1 cellular context compared by ENCODE assay signal in genomic region chr17:45305532-45306087, GRCh38.
TF ChIP-seq lines count a peak whose summit lies in the region.

No MANE protein-coding gene starts in this region.

TF ChIP-seq in HEK293, 187 proteins besides CTCF, POLR2A, EP300 and RAD21 (continued from another document):
- TF ChIP-seq, protein P1, sequence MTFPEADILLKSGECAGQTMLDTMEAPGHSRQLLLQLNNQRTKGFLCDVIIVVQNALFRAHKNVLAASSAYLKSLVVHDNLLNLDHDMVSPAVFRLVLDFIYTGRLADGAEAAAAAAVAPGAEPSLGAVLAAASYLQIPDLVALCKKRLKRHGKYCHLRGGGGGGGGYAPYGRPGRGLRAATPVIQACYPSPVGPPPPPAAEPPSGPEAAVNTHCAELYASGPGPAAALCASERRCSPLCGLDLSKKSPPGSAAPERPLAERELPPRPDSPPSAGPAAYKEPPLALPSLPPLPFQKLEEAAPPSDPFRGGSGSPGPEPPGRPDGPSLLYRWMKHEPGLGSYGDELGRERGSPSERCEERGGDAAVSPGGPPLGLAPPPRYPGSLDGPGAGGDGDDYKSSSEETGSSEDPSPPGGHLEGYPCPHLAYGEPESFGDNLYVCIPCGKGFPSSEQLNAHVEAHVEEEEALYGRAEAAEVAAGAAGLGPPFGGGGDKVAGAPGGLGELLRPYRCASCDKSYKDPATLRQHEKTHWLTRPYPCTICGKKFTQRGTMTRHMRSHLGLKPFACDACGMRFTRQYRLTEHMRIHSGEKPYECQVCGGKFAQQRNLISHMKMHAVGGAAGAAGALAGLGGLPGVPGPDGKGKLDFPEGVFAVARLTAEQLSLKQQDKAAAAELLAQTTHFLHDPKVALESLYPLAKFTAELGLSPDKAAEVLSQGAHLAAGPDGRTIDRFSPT (tag by site-specific recombination; IDR thresholded peaks at IDR 0.05) = peak; percentile 60
- TF ChIP-seq ZNF214 (tag by site-specific recombination; IDR thresholded peaks at IDR 0.05; ENCODE audit: borderline replicate concordance) = no peak
- no peak for TF ChIP-seq ZNF596 (tag by site-specific recombination; IDR thresholded peaks at IDR 0.05)
- no peak for TF ChIP-seq ZNF776 (tag by site-specific recombination; IDR thresholded peaks at IDR 0.05; ENCODE audit: borderline replicate concordance)
- TF ChIP-seq ZNF560 (tag by site-specific recombination; IDR thresholded peaks at IDR 0.05; ENCODE audit: borderline replicate concordance) = no peak
- TF ChIP-seq ZBTB21 (tag by site-specific recombination; IDR thresholded peaks at IDR 0.05) = no peak
- no peak for TF ChIP-seq ZNF292 (tag by site-specific recombination; IDR thresholded peaks at IDR 0.05; ENCODE audit: borderline replicate concordance, low read depth)
- TF ChIP-seq ZNF24 (tag by site-specific recombination; IDR thresholded peaks at IDR 0.05) = no peak
- TF ChIP-seq, protein P2, sequence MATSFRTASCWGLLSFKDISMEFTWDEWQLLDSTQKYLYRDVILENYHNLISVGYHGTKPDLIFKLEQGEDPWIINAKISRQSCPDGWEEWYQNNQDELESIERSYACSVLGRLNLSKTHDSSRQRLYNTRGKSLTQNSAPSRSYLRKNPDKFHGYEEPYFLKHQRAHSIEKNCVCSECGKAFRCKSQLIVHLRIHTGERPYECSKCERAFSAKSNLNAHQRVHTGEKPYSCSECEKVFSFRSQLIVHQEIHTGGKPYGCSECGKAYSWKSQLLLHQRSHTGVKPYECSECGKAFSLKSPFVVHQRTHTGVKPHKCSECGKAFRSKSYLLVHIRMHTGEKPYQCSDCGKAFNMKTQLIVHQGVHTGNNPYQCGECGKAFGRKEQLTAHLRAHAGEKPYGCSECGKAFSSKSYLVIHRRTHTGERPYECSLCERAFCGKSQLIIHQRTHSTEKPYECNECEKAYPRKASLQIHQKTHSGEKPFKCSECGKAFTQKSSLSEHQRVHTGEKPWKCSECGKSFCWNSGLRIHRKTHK (tag by site-specific recombination; IDR thresholded peaks at IDR 0.05) = no peak
- TF ChIP-seq ZBTB17 (tag by site-specific recombination; IDR thresholded peaks at IDR 0.05) = peak; percentile 77
- TF ChIP-seq ZNF510 (tag by site-specific recombination; IDR thresholded peaks at IDR 0.05; ENCODE audit: insufficient replicate concordance) = no peak
- TF ChIP-seq ZBTB1 (tag by site-specific recombination; IDR thresholded peaks at IDR 0.05) = no peak
- TF ChIP-seq ZNF600 (tag by site-specific recombination; IDR thresholded peaks at IDR 0.05) = peak; percentile 85
- no peak for TF ChIP-seq ZNF785 (tag by site-specific recombination; IDR thresholded peaks at IDR 0.05)
- TF ChIP-seq ATF2 (tag by site-specific recombination; IDR thresholded peaks at IDR 0.05; ENCODE audit: low read depth) = no peak
- no peak for TF ChIP-seq ZNF529 (tag by site-specific recombination; IDR thresholded peaks at IDR 0.05; ENCODE audit: insufficient replicate concordance)
- no peak for TF ChIP-seq ZNF571 (tag by site-specific recombination; IDR thresholded peaks at IDR 0.05)
- TF ChIP-seq YY2 (tag by site-specific recombination; IDR thresholded peaks at IDR 0.05) = no peak
- TF ChIP-seq ZNF830 (tag by site-specific recombination; IDR thresholded peaks at IDR 0.05; ENCODE audit: low read depth) = no peak
- no peak for TF ChIP-seq SETDB1 (IDR thresholded peaks at IDR 0.05; ENCODE audit: insufficient read length, low read length)
- no peak for TF ChIP-seq ZNF626 (tag by site-specific recombination; IDR thresholded peaks at IDR 0.05)
- TF ChIP-seq PRDM1 (tag by site-specific recombination; IDR thresholded peaks at IDR 0.05) = no peak
- no peak for TF ChIP-seq ZNF184 (tag by site-specific recombination; IDR thresholded peaks at IDR 0.05)
- no peak for TF ChIP-seq ZNF18 (tag by site-specific recombination; IDR thresholded peaks at IDR 0.05)
- TF ChIP-seq ZNF155 (tag by site-specific recombination; IDR thresholded peaks at IDR 0.05) = no peak
- TF ChIP-seq, protein P3, sequence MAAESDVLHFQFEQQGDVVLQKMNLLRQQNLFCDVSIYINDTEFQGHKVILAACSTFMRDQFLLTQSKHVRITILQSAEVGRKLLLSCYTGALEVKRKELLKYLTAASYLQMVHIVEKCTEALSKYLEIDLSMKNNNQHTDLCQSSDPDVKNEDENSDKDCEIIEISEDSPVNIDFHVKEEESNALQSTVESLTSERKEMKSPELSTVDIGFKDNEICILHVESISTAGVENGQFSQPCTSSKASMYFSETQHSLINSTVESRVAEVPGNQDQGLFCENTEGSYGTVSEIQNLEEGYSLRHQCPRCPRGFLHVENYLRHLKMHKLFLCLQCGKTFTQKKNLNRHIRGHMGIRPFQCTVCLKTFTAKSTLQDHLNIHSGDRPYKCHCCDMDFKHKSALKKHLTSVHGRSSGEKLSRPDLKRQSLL (tag by site-specific recombination; IDR thresholded peaks at IDR 0.05) = no peak
- no peak for TF ChIP-seq KLF9 (tag by site-specific recombination; IDR thresholded peaks at IDR 0.05; ENCODE audit: low read depth)
- TF ChIP-seq ZSCAN30 (tag by site-specific recombination; IDR thresholded peaks at IDR 0.05) = no peak
- TF ChIP-seq GLI2 (tag by site-specific recombination; IDR thresholded peaks at IDR 0.05; ENCODE audit: borderline replicate concordance, low read depth) = no peak
- no peak for TF ChIP-seq SP2 (tag by site-specific recombination; IDR thresholded peaks at IDR 0.05)
- no peak for TF ChIP-seq ZNF433 (tag by site-specific recombination; IDR thresholded peaks at IDR 0.05; ENCODE audit: low read depth)
- no peak for TF ChIP-seq ZNF302 (tag by site-specific recombination; IDR thresholded peaks at IDR 0.05; ENCODE audit: low read depth)
- TF ChIP-seq GLIS2 (tag by site-specific recombination; IDR thresholded peaks at IDR 0.05) = no peak
- no peak for TF ChIP-seq ZNF768 (tag by site-specific recombination; IDR thresholded peaks at IDR 0.05)
- TF ChIP-seq INSM2 (tag by site-specific recombination; IDR thresholded peaks at IDR 0.05) = no peak
- no peak for TF ChIP-seq ZNF239 (tag by site-specific recombination; IDR thresholded peaks at IDR 0.05)
- TF ChIP-seq, protein P4, sequence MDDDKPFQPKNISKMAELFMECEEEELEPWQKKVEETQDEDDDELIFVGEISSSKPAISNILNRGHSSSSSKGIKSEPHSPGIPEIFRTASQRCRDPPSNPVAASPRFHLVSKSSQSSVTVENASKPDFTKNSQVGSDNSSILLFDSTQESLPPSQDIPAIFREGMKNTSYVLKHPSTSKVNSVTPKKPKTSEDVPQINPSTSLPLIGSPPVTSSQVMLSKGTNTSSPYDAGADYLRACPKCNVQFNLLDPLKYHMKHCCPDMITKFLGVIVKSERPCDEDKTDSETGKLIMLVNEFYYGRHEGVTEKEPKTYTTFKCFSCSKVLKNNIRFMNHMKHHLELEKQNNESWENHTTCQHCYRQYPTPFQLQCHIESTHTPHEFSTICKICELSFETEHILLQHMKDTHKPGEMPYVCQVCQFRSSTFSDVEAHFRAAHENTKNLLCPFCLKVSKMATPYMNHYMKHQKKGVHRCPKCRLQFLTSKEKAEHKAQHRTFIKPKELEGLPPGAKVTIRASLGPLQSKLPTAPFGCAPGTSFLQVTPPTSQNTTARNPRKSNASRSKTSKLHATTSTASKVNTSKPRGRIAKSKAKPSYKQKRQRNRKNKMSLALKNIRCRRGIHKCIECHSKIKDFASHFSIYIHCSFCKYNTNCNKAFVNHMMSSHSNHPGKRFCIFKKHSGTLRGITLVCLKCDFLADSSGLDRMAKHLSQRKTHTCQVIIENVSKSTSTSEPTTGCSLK (tag by site-specific recombination; IDR thresholded peaks at IDR 0.05) = no peak
- no peak for TF ChIP-seq REPIN1 (tag by site-specific recombination; IDR thresholded peaks at IDR 0.05; ENCODE audit: low read depth)
- TF ChIP-seq ZNF16 (tag by site-specific recombination; IDR thresholded peaks at IDR 0.05; ENCODE audit: low read depth) = no peak
- no peak for TF ChIP-seq HOXD13 (CRISPR knock-in tag; IDR thresholded peaks at IDR 0.05; ENCODE audit: borderline replicate concordance)
- TF ChIP-seq KLF8 (tag by site-specific recombination; IDR thresholded peaks at IDR 0.05) = no peak
- TF ChIP-seq ZNF2 (tag by site-specific recombination; IDR thresholded peaks at IDR 0.05) = no peak
- no peak for TF ChIP-seq KLF16 (tag by site-specific recombination; IDR thresholded peaks at IDR 0.05)
- TF ChIP-seq ZNF654 (tag by site-specific recombination; IDR thresholded peaks at IDR 0.05; ENCODE audit: low read depth) = no peak
- TF ChIP-seq ZNF561 (tag by site-specific recombination; IDR thresholded peaks at IDR 0.05; ENCODE audit: borderline replicate concordance) = no peak
- no peak for TF ChIP-seq ZNF473 (tag by site-specific recombination; IDR thresholded peaks at IDR 0.05)
- no peak for TF ChIP-seq HOXC10 (CRISPR knock-in tag; IDR thresholded peaks at IDR 0.05)
- no peak for TF ChIP-seq ZNF274 (IDR thresholded peaks at IDR 0.05; ENCODE audit: low read length)
- TF ChIP-seq ZNF274 (tag by site-specific recombination; IDR thresholded peaks at IDR 0.05; ENCODE audit: borderline replicate concordance) = no peak
- no peak for TF ChIP-seq PRDM4 (tag by site-specific recombination; IDR thresholded peaks at IDR 0.05)
- TF ChIP-seq OVOL3 (tag by site-specific recombination; IDR thresholded peaks at IDR 0.05) = no peak
- peak; percentile 60; the same call in 1 of the 2 replicates for TF ChIP-seq SP7 (tag by site-specific recombination; IDR thresholded peaks at IDR 0.05)
- TF ChIP-seq, protein P5, sequence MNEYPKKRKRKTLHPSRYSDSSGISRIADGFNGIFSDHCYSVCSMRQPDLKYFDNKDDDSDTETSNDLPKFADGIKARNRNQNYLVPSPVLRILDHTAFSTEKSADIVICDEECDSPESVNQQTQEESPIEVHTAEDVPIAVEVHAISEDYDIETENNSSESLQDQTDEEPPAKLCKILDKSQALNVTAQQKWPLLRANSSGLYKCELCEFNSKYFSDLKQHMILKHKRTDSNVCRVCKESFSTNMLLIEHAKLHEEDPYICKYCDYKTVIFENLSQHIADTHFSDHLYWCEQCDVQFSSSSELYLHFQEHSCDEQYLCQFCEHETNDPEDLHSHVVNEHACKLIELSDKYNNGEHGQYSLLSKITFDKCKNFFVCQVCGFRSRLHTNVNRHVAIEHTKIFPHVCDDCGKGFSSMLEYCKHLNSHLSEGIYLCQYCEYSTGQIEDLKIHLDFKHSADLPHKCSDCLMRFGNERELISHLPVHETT (tag by site-specific recombination; IDR thresholded peaks at IDR 0.05) = no peak; the same call in 1 of the 2 replicates
- no peak for TF ChIP-seq ZNF791 (tag by site-specific recombination; IDR thresholded peaks at IDR 0.05)
- no peak for TF ChIP-seq RBAK (tag by site-specific recombination; IDR thresholded peaks at IDR 0.05)
- TF ChIP-seq GFI1B (tag by site-specific recombination; IDR thresholded peaks at IDR 0.05) = no peak
- TF ChIP-seq ZSCAN16 (tag by site-specific recombination; IDR thresholded peaks at IDR 0.05) = no peak
- TF ChIP-seq ZNF157 (tag by site-specific recombination; IDR thresholded peaks at IDR 0.05) = no peak
- no peak for TF ChIP-seq ZNF843 (tag by site-specific recombination; IDR thresholded peaks at IDR 0.05)
